Comparison of ENCODE assay signal across 18 cellular contexts in the genomic region with DNA sequence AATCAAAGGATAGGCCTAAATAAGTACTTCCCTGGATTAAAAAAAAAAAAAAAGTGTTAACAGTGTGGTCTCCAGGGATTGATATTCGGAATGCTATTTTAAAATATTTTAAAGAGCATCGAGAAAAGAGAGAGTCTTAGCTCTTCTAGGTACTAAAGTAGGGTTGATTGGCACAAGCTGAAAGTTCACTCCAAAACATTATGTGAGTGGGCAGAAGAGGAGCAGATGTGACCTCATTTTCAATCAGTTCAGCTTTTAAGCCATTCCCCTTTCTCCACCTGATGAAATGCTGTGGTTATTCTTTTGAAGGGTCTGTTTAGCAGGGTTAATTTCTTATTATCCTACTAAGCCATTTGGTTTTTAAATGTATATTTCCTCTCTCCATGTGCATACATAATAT.
A peak's percentile ranks its signal among the peaks of the same experiment; 100 is the strongest.
DNase-seq lines count a peak whose midpoint lies in the region; ATAC-seq and TF ChIP-seq lines count a peak whose summit lies in the region.
"Had no signal": no experiment of that assay in that cellular context is flagged by ENCODE, and none has a peak within 500 bp of the region (broad histone marks: within the 10 kb centered on the region; RNA-seq: fewer than 3 reads in every experiment).

No MANE protein-coding gene starts in this region.

- no peak for TF ChIP-seq CTCF in MCF 10A (IDR thresholded peaks at IDR 0.05; ENCODE audit: unreplicated experiment)

- in situ Hi-C loops in G401 (cut with HindIII; ENCODE audit: low sequenced_read_pairs) = no loop called here

- no peak overlapping the region for H3K27ac Mint-ChIP-seq in activated T-cell treated with anti-CD3 and anti-CD28 coated beads, Interleukin-2, amount 50 U/mL, for 24 hours
- no peak overlapping the region for H3K27ac Mint-ChIP-seq in stimulated activated naive CD8-positive, alpha-beta T cell treated with anti-CD3 and anti-CD28 coated beads, Interleukin-15, amount 100 ng/mL, for 72 hours
- H3K27ac Mint-ChIP-seq in MCF 10A (ENCODE audit: low read depth, unreplicated experiment) (no peak overlapping the region), T-cell (no peak overlapping the region)

- peaks cover 98% of the 10 kb centered on the region for H4K20me1 ChIP-seq in BLaER1

- H3K9me3 ChIP-seq in BLaER1 (peaks cover 16% of the 10 kb centered on the region; the same call in 1 of the 2 replicates), iPS-20b (ENCODE audit: insufficient read depth, low read depth, low read length) (no peaks in the 10 kb centered on the region)

- intact Hi-C loops in MCF 10A (cut with micrococcal nuclease) = no loop called here

- no peak overlapping the region for H3K27ac ChIP-seq in BLaER1
- peak overlapping the region; percentile 27 for H3K27ac ChIP-seq in iPS-20b (ENCODE audit: low read length)
- H3K27ac ChIP-seq: GM23248, HL-60 had no signal

- H3K4me3 ChIP-seq in BLaER1 (no peak overlapping the region), iPS-20b (ENCODE audit: low read length) (no peak overlapping the region)
- H3K4me3 ChIP-seq: GM23248 had no signal

- CTCF ChIA-PET in MCF 10A (lab: Yijun Ruan, JAX) (interaction anchor here (0.7 to 2.4 kb wide), 10 partner anchors 9 to 956 kb away, joined by 3 to 13 read pairs (median 5); no protein-coding TSS in a partner anchor), T-cell (lab: Charles Lee) (interaction anchor here (0.7 to 1.1 kb wide), 2 partner anchors 31 to 131 kb away, joined by 3 read pairs; no protein-coding TSS in a partner anchor)

- no peaks in the 10 kb centered on the region for H3K9me3 Mint-ChIP-seq in activated T-cell treated with anti-CD3 and anti-CD28 coated beads, Interleukin-2, amount 50 U/mL, for 24 hours
- H3K9me3 Mint-ChIP-seq in stimulated activated naive CD8-positive, alpha-beta T cell treated with anti-CD3 and anti-CD28 coated beads, Interleukin-15, amount 100 ng/mL, for 72 hours = no peaks in the 10 kb centered on the region
- H3K9me3 Mint-ChIP-seq in MCF 10A (ENCODE audit: unreplicated experiment) = no peaks in the 10 kb centered on the region
- H3K9me3 Mint-ChIP-seq in T-cell = no peaks in the 10 kb centered on the region

- POLR2A ChIA-PET in MCF 10A (lab: Yijun Ruan, JAX) (interaction anchor here (0.6 to 1.3 kb wide), 8 partner anchors 12 to 221 kb away, joined by 3 to 6 read pairs (median 3); no protein-coding TSS in a partner anchor), T-cell (lab: Charles Lee) (no interaction called here)

- BruUV-seq in MCF 10A (replicated peaks; lab: Mats Ljungman, UMichigan) = no TSS peak

- 0 out of 2 replicates have a peak overlapping the region, but pooled peaks have one; percentile 14 for H3K4me2 ChIP-seq in BLaER1

- no peak overlapping the region for H3K9ac ChIP-seq in BLaER1
- no peak overlapping the region for H3K9ac ChIP-seq in iPS-20b (ENCODE audit: low read depth, low read length)
- H3K9ac ChIP-seq: GM23248 had no signal

- H3K27me3 ChIP-seq in BLaER1 (no peaks in the 10 kb centered on the region), iPS-20b (ENCODE audit: insufficient read depth, low read length) (no peaks in the 10 kb centered on the region)

- no peak overlapping the region for H3K4me3 Mint-ChIP-seq in activated T-cell treated with anti-CD3 and anti-CD28 coated beads, Interleukin-2, amount 50 U/mL, for 24 hours
- no peak overlapping the region for H3K4me3 Mint-ChIP-seq in stimulated activated naive CD8-positive, alpha-beta T cell treated with anti-CD3 and anti-CD28 coated beads, Interleukin-15, amount 100 ng/mL, for 72 hours
- H3K4me3 Mint-ChIP-seq in MCF 10A (ENCODE audit: unreplicated experiment) (no peak overlapping the region), T-cell (no peak overlapping the region)

- peaks cover 15% of the 10 kb centered on the region for H3K4me1 Mint-ChIP-seq in activated T-cell treated with anti-CD3 and anti-CD28 coated beads, Interleukin-2, amount 50 U/mL, for 24 hours (ENCODE audit: low read depth)
- peaks cover 5% of the 10 kb centered on the region for H3K4me1 Mint-ChIP-seq in stimulated activated naive CD8-positive, alpha-beta T cell treated with anti-CD3 and anti-CD28 coated beads, Interleukin-15, amount 100 ng/mL, for 72 hours
- H3K4me1 Mint-ChIP-seq in MCF 10A (ENCODE audit: insufficient read depth, unreplicated experiment) = peaks cover 8% of the 10 kb centered on the region
- H3K4me1 Mint-ChIP-seq in T-cell = peaks cover 16 to 23% (median 19%) of the 10 kb centered on the region in 3 donors

- H3K4me1 ChIP-seq in BLaER1 (peaks cover 27% of the 10 kb centered on the region), iPS-20b (ENCODE audit: insufficient read depth, low read length) (peaks cover 41% of the 10 kb centered on the region)

- no peak for ATAC-seq in stimulated activated naive CD8-positive, alpha-beta T cell treated with anti-CD3 and anti-CD28 coated beads, Interleukin-15, amount 100 ng/mL, for 72 hours
- ATAC-seq in T-cell (replicated peaks in 1 of 4) = no peak

- H3K36me3 Mint-ChIP-seq in activated T-cell treated with anti-CD3 and anti-CD28 coated beads, Interleukin-2, amount 50 U/mL, for 24 hours (ENCODE audit: low read depth) = no peaks in the 10 kb centered on the region
- H3K36me3 Mint-ChIP-seq in MCF 10A (ENCODE audit: insufficient read depth, unreplicated experiment) (no peaks in the 10 kb centered on the region), T-cell (peaks cover 4% of the 10 kb centered on the region)

- DNase-seq in G401 (ENCODE audit: low spot score) (peak; percentile 82), NCI-H524 treated with DMSO at 0.1 percent for 48 hours (lab: John Stamatoyannopoulos, UW) (peak; percentile 43), MCF 10A (ENCODE audit: unreplicated experiment) (no peak), T-cell (no peak)
- DNase-seq in activated T-cell treated with anti-CD3 and anti-CD28 coated beads, Interleukin-2, amount 50 U/mL, for 24 hours = no peak
- no peak for DNase-seq in stimulated activated naive CD8-positive, alpha-beta T cell treated with anti-CD3 and anti-CD28 coated beads, Interleukin-15, amount 100 ng/mL, for 72 hours
- DNase-seq: DMS153, GM23248, KBM-7, MM.1S, NCI-H1105 treated with DMSO at 0.1 percent for 48 hours, NCI-H187, NCI-H526, RPMI8226, SW 1271 had no signal

- peaks cover 38% of the 10 kb centered on the region for H3K36me3 ChIP-seq in BLaER1
- H3K36me3 ChIP-seq in iPS-20b (ENCODE audit: insufficient read depth, low read depth, low read length) = peaks cover 17% of the 10 kb centered on the region

- no peaks in the 10 kb centered on the region for H3K27me3 Mint-ChIP-seq in activated T-cell treated with anti-CD3 and anti-CD28 coated beads, Interleukin-2, amount 50 U/mL, for 24 hours
- no peaks in the 10 kb centered on the region for H3K27me3 Mint-ChIP-seq in stimulated activated naive CD8-positive, alpha-beta T cell treated with anti-CD3 and anti-CD28 coated beads, Interleukin-15, amount 100 ng/mL, for 72 hours
- H3K27me3 Mint-ChIP-seq in MCF 10A (ENCODE audit: insufficient read depth, unreplicated experiment) (no peaks in the 10 kb centered on the region), T-cell (no peaks in the 10 kb centered on the region)

Comparison
In these comparisons a context has a peak if more than half of its experiments do, and no peak if none do; other contexts are left out.
1. DNase-seq: peak in G401 (single experiment) and NCI-H524 treated with DMSO at 0.1 percent for 48 hours (single experiment); none in activated T-cell treated with anti-CD3 and anti-CD28 coated beads, Interleukin-2, amount 50 U/mL, for 24 hours (single experiment), stimulated activated naive CD8-positive, alpha-beta T cell treated with anti-CD3 and anti-CD28 coated beads, Interleukin-15, amount 100 ng/mL, for 72 hours (0 of 2), MCF 10A (single experiment) and T-cell (0 of 34).